In genomic region chr2:230657462-230657861, GRCh38 we compare ENCODE assay signal across 16 cellular contexts. TPM values are rescaled to one million over a fixed set of nuclear protein-coding genes. Genes with fewer than 3 reads are reported as not detected.
A peak's percentile ranks its signal among the peaks of the same experiment; 100 is the strongest.
DNase-seq lines count a peak whose midpoint lies in the region; ATAC-seq and TF ChIP-seq lines count a peak whose summit lies in the region.
"Had no signal": no experiment of that assay in that cellular context is flagged by ENCODE, and none has a peak within 500 bp of the region (broad histone marks: within the 10 kb centered on the region; RNA-seq: fewer than 3 reads in every experiment).

No MANE protein-coding gene starts in this region.

- POLR2A ChIA-PET in activated B cell treated with CpG ODN at 0.5 μM for 24 hours (lab: Charles Lee), result no interaction called here

- no peak for ATAC-seq in CD4-positive, CD25-positive, alpha-beta regulatory T cell (ENCODE audit: low read depth in 2 of 2)
- ATAC-seq in activated B cell treated with CpG ODN at 0.5 μM for 24 hours (ENCODE audit: low read depth), result no peak
- no peak for ATAC-seq in GM18870 (IDR thresholded peaks at IDR 0.05; ENCODE audit: unreplicated experiment)
- no peak for ATAC-seq in Right ventricle myocardium inferior
- ATAC-seq: naive thymus-derived CD8-positive, alpha-beta T cell; psoas muscle had no signal

- no peak overlapping the region for H3K4me3 ChIP-seq in CD4-positive, CD25-positive, alpha-beta regulatory T cell (ENCODE audit: low read depth, low read length)
- H3K4me3 ChIP-seq in GM12864 (ENCODE audit: low read depth, low read length), result peak overlapping the region; percentile 42
- H3K4me3 ChIP-seq in effector memory CD4-positive, alpha-beta T cell (ENCODE audit: insufficient read depth, low read depth, low read length, poor library complexity, severe bottlenecking), result peak overlapping the region; percentile 14
- H3K4me3 ChIP-seq: psoas muscle, spleen, transverse colon had no signal

- H3K9me3 Mint-ChIP-seq in CD4-positive, CD25-positive, alpha-beta regulatory T cell, result peaks cover 0 to 1% (median 0%) of the 10 kb centered on the region in 7 donors
- H3K9me3 Mint-ChIP-seq in activated B cell treated with CpG ODN at 0.5 μM for 24 hours, result no peaks in the 10 kb centered on the region

- TF ChIP-seq CTCF in GM12864 (IDR thresholded peaks at IDR 0.05; ENCODE audit: low read depth, low read length, missing control alignments), result no peak
- no peak for TF ChIP-seq CTCF in activated B cell treated with CpG ODN at 0.5 μM for 24 hours (IDR thresholded peaks at IDR 0.05)

- no peaks in the 10 kb centered on the region for H3K36me3 Mint-ChIP-seq in CD4-positive, CD25-positive, alpha-beta regulatory T cell
- no peaks in the 10 kb centered on the region for H3K36me3 Mint-ChIP-seq in activated B cell treated with CpG ODN at 0.5 μM for 24 hours (ENCODE audit: low read depth)
- H3K36me3 Mint-ChIP-seq: naive thymus-derived CD8-positive, alpha-beta T cell had no signal

- peaks cover 61% of the 10 kb centered on the region for H3K4me1 ChIP-seq in CD4-positive, CD25-positive, alpha-beta regulatory T cell (ENCODE audit: control insufficient read depth, insufficient read depth, low read length, poor library complexity, severe bottlenecking)
- peaks cover 55% of the 10 kb centered on the region for H3K4me1 ChIP-seq in effector memory CD4-positive, alpha-beta T cell (ENCODE audit: control insufficient read depth, insufficient read depth, low read length, poor library complexity, severe bottlenecking)

- DNase-seq in CD4-positive, CD25-positive, alpha-beta regulatory T cell, result no peak
- DNase-seq in GM12864 (ENCODE audit: low read depth) (no peak), activated B cell treated with CpG ODN at 0.5 μM for 24 hours (no peak), AG08395 (ENCODE audit: low spot score) (no peak), Right ventricle myocardium inferior (ENCODE audit: missing footprints) (no peak), NCI-H2029 treated with DMSO at 0.1 percent for 48 hours (lab: John Stamatoyannopoulos, UW) (no peak)
- no peak for DNase-seq in effector memory CD4-positive, alpha-beta T cell
- DNase-seq: activated CD4-positive, CD25-positive, alpha-beta regulatory T cell; DMS79 treated with DMSO at 0.1 percent for 48 hours; naive thymus-derived CD8-positive, alpha-beta T cell; NCI-H1694; psoas muscle; SHP77; spleen; transverse colon had no signal

- H3K27ac ChIP-seq in CD4-positive, CD25-positive, alpha-beta regulatory T cell (ENCODE audit: insufficient read depth, low read length, poor library complexity, severe bottlenecking), result peak overlapping the region; percentile 71
- peak overlapping the region; percentile 34 for H3K27ac ChIP-seq in effector memory CD4-positive, alpha-beta T cell (ENCODE audit: insufficient read depth, low read length, poor library complexity, severe bottlenecking)
- H3K27ac ChIP-seq: psoas muscle, transverse colon had no signal

- CTCF ChIA-PET in activated B cell treated with CpG ODN at 0.5 μM for 24 hours (lab: Charles Lee), result no interaction called here

- intact Hi-C loops in activated B cell treated with CpG ODN at 0.5 μM for 24 hours (cut with micrococcal nuclease) (no loop called here), Right ventricle myocardium inferior (cut with DNase I) (no loop called here)

- no peaks in the 10 kb centered on the region for H3K27me3 Mint-ChIP-seq in CD4-positive, CD25-positive, alpha-beta regulatory T cell
- no peaks in the 10 kb centered on the region for H3K27me3 Mint-ChIP-seq in activated B cell treated with CpG ODN at 0.5 μM for 24 hours
- H3K27me3 Mint-ChIP-seq: naive thymus-derived CD8-positive, alpha-beta T cell had no signal

- peak overlapping the region; percentile 10 to 91 (median 81) for H3K27ac Mint-ChIP-seq in CD4-positive, CD25-positive, alpha-beta regulatory T cell
- peak overlapping the region; percentile 50 for H3K27ac Mint-ChIP-seq in activated B cell treated with CpG ODN at 0.5 μM for 24 hours

- H3K9me3 ChIP-seq in CD4-positive, CD25-positive, alpha-beta regulatory T cell (ENCODE audit: control insufficient read depth in 2 of 2, low read length in 2 of 2), result no peaks in the 10 kb centered on the region
- H3K9me3 ChIP-seq in effector memory CD4-positive, alpha-beta T cell (ENCODE audit: control insufficient read depth, low read length), result no peaks in the 10 kb centered on the region
- H3K9me3 ChIP-seq: psoas muscle, spleen, transverse colon had no signal

- peak overlapping the region in 3 of 4 donors; percentile 8 to 73 (median 28) for H3K4me3 Mint-ChIP-seq in CD4-positive, CD25-positive, alpha-beta regulatory T cell
- no peak overlapping the region for H3K4me3 Mint-ChIP-seq in activated B cell treated with CpG ODN at 0.5 μM for 24 hours

- peaks cover 22 to 77% (median 51%) of the 10 kb centered on the region in 4 donors for H3K4me1 Mint-ChIP-seq in CD4-positive, CD25-positive, alpha-beta regulatory T cell
- peaks cover 63% of the 10 kb centered on the region for H3K4me1 Mint-ChIP-seq in activated B cell treated with CpG ODN at 0.5 μM for 24 hours

- no peaks in the 10 kb centered on the region for H3K27me3 ChIP-seq in CD4-positive, CD25-positive, alpha-beta regulatory T cell (ENCODE audit: control insufficient read depth, insufficient read depth, low read length)
- no peaks in the 10 kb centered on the region for H3K27me3 ChIP-seq in effector memory CD4-positive, alpha-beta T cell (replicated peaks; ENCODE audit: control insufficient read depth, insufficient read depth, low read length, poor library complexity, severe bottlenecking)
- H3K27me3 ChIP-seq: transverse colon had no signal

- no peaks in the 10 kb centered on the region for H3K36me3 ChIP-seq in CD4-positive, CD25-positive, alpha-beta regulatory T cell (ENCODE audit: control insufficient read depth, insufficient read depth, low read length)
- no peaks in the 10 kb centered on the region for H3K36me3 ChIP-seq in effector memory CD4-positive, alpha-beta T cell (ENCODE audit: control insufficient read depth, insufficient read depth, low read length)
- H3K36me3 ChIP-seq: spleen, transverse colon had no signal

RNA-seq across cellular contexts. Expression of gene CAB39, which starts 55.2 kb away (rescaled TPM):
- total RNA-seq in CD4-positive, CD25-positive, alpha-beta regulatory T cell, result 114 TPM
- 10 to 100 TPM; 64.3 to 88.4 (median 78.3) TPM for polyA plus RNA-seq in CD4-positive, CD25-positive, alpha-beta regulatory T cell
- total RNA-seq in activated B cell treated with CpG ODN at 0.5 μM for 24 hours (60.1 and 68.6 TPM in 2 replicates), Right ventricle myocardium inferior (91.9 TPM)
